ENCODE assay signal across 9 cellular contexts in genomic region chr9:78280982-78281668, GRCh38. TPM values are rescaled to one million over a fixed set of nuclear protein-coding genes. Genes with fewer than 3 reads are reported as not detected.
A peak's percentile ranks its signal among the peaks of the same experiment; 100 is the strongest.
DNase-seq lines count a peak whose midpoint lies in the region; ATAC-seq and TF ChIP-seq lines count a peak whose summit lies in the region.
"Had no signal": no experiment of that assay in that cellular context is flagged by ENCODE, and none has a peak within 500 bp of the region (broad histone marks: within the 10 kb centered on the region; RNA-seq: fewer than 3 reads in every experiment).

No MANE protein-coding gene starts in this region.

- H3K9me3 ChIP-seq in testis, result no peaks in the 10 kb centered on the region
- H3K9me3 ChIP-seq in osteoblast (ENCODE audit: low read depth, low read length), result no peaks in the 10 kb centered on the region

- H3K27ac ChIP-seq in coronary artery, result peak overlapping the region in 1 of 2 donors; percentile 45
- H3K27ac ChIP-seq in testis, result no peak overlapping the region
- H3K27ac ChIP-seq in osteoblast (ENCODE audit: low read depth, low read length), result no peak overlapping the region

- H3K79me2 ChIP-seq in osteoblast (ENCODE audit: insufficient read depth, low read length), result no peaks in the 10 kb centered on the region

- H3K36me3 ChIP-seq in testis (ENCODE audit: low read depth, missing control alignments), result no peaks in the 10 kb centered on the region
- H3K36me3 ChIP-seq in osteoblast (ENCODE audit: insufficient read depth, low read length), result no peaks in the 10 kb centered on the region

- 42 to 55% methylated on average over 3 of the region's 3 CpGs for WGBS in testis, 2 donors
- 59 to 74% methylated on average over 3 of the region's 3 CpGs for WGBS in lower leg skin, 2 donors

- H3K4me3 ChIP-seq in coronary artery (no peak overlapping the region), testis (no peak overlapping the region), lower leg skin (ENCODE audit: low read depth, poor library complexity, severe bottlenecking) (no peak overlapping the region), osteoblast (ENCODE audit: insufficient read depth, low read length) (no peak overlapping the region)

- H3K4me1 ChIP-seq in testis (peaks cover 6% of the 10 kb centered on the region), osteoblast (ENCODE audit: insufficient read depth, low read length) (no peaks in the 10 kb centered on the region)

- no peak for TF ChIP-seq POLR2A in testis (IDR thresholded peaks at IDR 0.05)
- no peak for TF ChIP-seq POLR2A in lower leg skin (IDR thresholded peaks at IDR 0.05)

- H2AFZ ChIP-seq in osteoblast (ENCODE audit: low read length), result no peak overlapping the region

- ATAC-seq in left lobe of liver, result peak; percentile 85

- H4K20me1 ChIP-seq in osteoblast (ENCODE audit: insufficient read depth, low read length), result no peaks in the 10 kb centered on the region

- H3K27me3 ChIP-seq in testis (no peaks in the 10 kb centered on the region), osteoblast (ENCODE audit: insufficient read depth, low read length) (no peaks in the 10 kb centered on the region)

- no peak overlapping the region for H3K4me2 ChIP-seq in osteoblast (ENCODE audit: insufficient read depth, low read length)

- DNase-seq in LHCN-M2 (ENCODE audit: low read depth), result peak; percentile 98
- DNase-seq in coronary artery (ENCODE audit: low spot score), result peak; percentile 78
- peak; percentile 88 for DNase-seq in left lobe of liver (ENCODE audit: low spot score)
- peak; percentile 77 for DNase-seq in testis
- no peak for DNase-seq in activated CD4-positive, CD25-positive, alpha-beta regulatory T cell treated with anti-CD3 and anti-CD28 coated beads, Interleukin-2, amount 50 U/mL, for 72 hours
- no peak for DNase-seq in NCI-H2196 treated with DMSO at 0.1 percent for 48 hours (lab: John Stamatoyannopoulos, UW; ENCODE audit: unreplicated experiment)
- DNase-seq in lower leg skin (ENCODE audit: low spot score in 2 of 2), result no peak
- no peak for DNase-seq in osteoblast (ENCODE audit: insufficient read length, low spot score, missing footprints)
- DNase-seq: NCI-H345 had no signal

- TF ChIP-seq CTCF in coronary artery (IDR thresholded peaks at IDR 0.05), result no peak
- no peak for TF ChIP-seq CTCF in testis (IDR thresholded peaks at IDR 0.05)
- no peak for TF ChIP-seq CTCF in lower leg skin (IDR thresholded peaks at IDR 0.05)
- no peak for TF ChIP-seq CTCF in osteoblast (IDR thresholded peaks at IDR 0.05; ENCODE audit: extremely low read depth, low read depth, low read length)

- intact Hi-C loops in testis (cut with DNase I; ENCODE audit: low total_unique reads) (no loop called here), lower leg skin (cut with DNase I; ENCODE audit: low total_unique reads) (no loop called here)

RNA-seq across cellular contexts. Expression of gene PSAT1, which starts 15.8 kb away (rescaled TPM):
- 21.0 and 24.8 TPM in 2 replicates for total RNA-seq in LHCN-M2 (2014; rRNA removed)
- polyA plus RNA-seq in LHCN-M2 (2012), result 10.1 TPM
- 92.5 TPM for total RNA-seq in left lobe of liver
- total RNA-seq in testis, result 10 to 100 TPM; 39.9 to 44.8 TPM
- 29.6 TPM for polyA plus RNA-seq in testis (ENCODE audit: insufficient read depth, low read depth, low replicate concordance)
- total RNA-seq in lower leg skin, result 100 to 1,000 TPM in 1 of 4 donors, 10 to 100 TPM in 3; 50.2 to 106 (median 75.3) TPM
- total RNA-seq in osteoblast, result 175 and 182 TPM in 2 replicates

RNA-seq across cellular contexts. Expression of gene CEP78, which starts 45.2 kb away (rescaled TPM):
- total RNA-seq in LHCN-M2 (2014; rRNA removed) (34.2 and 39.2 TPM in 2 replicates), left lobe of liver (10.8 TPM), testis (10 to 100 TPM; 37.4 to 50.2 TPM), lower leg skin (10 to 100 TPM in 1 of 4 donors, 1 to 10 TPM in 3; 5.9 to 10.7 (median 7.7) TPM), osteoblast (16.6 and 19.2 TPM in 2 replicates)
- polyA plus RNA-seq in LHCN-M2 (2012), result 7.6 TPM
- polyA plus RNA-seq in testis (ENCODE audit: insufficient read depth, low read depth, low replicate concordance), result 28.2 TPM

Comparison
In these comparisons a context has a peak if more than half of its experiments do, and no peak if none do; other contexts are left out.
1. DNase-seq: peak in LHCN-M2 (single experiment), coronary artery (single experiment), left lobe of liver (single experiment) and testis (single experiment); none in activated CD4-positive, CD25-positive, alpha-beta regulatory T cell treated with anti-CD3 and anti-CD28 coated beads, Interleukin-2, amount 50 U/mL, for 72 hours (single experiment), NCI-H2196 treated with DMSO at 0.1 percent for 48 hours (single experiment), lower leg skin (0 of 2) and osteoblast (single experiment).